1 cellular context compared by ENCODE assay signal in genomic region chr3:49013738-49014660, GRCh38.
TF ChIP-seq lines count a peak whose summit lies in the region.

No MANE protein-coding gene starts in this region.

TF ChIP-seq in endothelial cell of umbilical vein, 7 proteins besides CTCF, POLR2A, EP300 and RAD21:
- TF ChIP-seq FOS (IDR thresholded peaks at IDR 0.05; ENCODE audit: borderline replicate concordance, insufficient read depth, low read length) = no peak
- no peak for TF ChIP-seq MYC (IDR thresholded peaks at IDR 0.05; ENCODE audit: low read depth, low read length)
- no peak for TF ChIP-seq GATA2 (IDR thresholded peaks at IDR 0.05; ENCODE audit: insufficient read depth, insufficient read length, low read depth, low read length)
- TF ChIP-seq POLR2AphosphoS5 (IDR thresholded peaks at IDR 0.05; ENCODE audit: insufficient read depth, low read depth, low read length) = no peak
- no peak for TF ChIP-seq JUN (IDR thresholded peaks at IDR 0.05; ENCODE audit: borderline replicate concordance, insufficient read depth, insufficient read length, low read depth)
- TF ChIP-seq MAX (IDR thresholded peaks at IDR 0.05; ENCODE audit: insufficient read depth, insufficient read length) = no peak
- no peak for TF ChIP-seq EZH2 (IDR thresholded peaks at IDR 0.05; ENCODE audit: borderline replicate concordance, low read depth, low read length, severe bottlenecking)
